Comparison of ENCODE assay signal across 3 cellular contexts in the genomic region with DNA sequence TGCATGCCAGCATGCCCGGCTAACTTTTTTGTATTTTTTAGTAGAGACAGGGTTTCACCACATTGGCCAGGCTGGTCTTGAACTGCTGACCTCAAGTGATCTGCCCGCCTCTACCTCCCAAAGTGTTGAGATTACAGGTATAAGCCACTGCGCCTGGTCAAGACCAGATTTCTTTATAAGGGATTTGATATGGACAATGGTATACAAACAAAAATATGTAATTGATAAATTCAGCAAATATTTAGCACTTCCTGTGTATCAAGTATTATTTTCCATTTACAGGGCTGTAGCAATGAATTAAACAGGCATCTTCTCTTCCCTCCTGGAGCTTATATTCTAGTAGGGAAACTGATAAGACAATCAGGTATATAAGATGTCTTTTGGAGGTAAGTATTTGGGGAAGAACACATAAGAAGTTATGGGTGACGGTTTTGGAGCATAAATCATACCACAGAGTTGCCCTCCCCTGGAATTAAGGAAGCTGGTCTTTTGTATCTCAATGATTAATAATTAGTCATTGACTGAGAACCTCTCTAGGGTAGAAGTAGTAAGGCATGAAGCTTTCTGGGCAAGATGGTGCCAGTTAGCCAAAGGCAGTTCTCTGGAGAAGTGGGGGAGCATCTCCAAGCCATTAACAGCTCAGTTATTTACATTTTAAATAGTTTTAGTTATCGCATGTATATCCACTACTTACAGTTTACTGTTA.
TF ChIP-seq lines count a peak whose summit lies in the region.

No MANE protein-coding gene starts in this region.

TF ChIP-seq in SK-N-SH, 30 proteins besides CTCF, POLR2A, EP300 and RAD21:
- TF ChIP-seq TCF12 (IDR thresholded peaks at IDR 0.05), result no peak
- no peak for TF ChIP-seq NFIC (IDR thresholded peaks at IDR 0.05; ENCODE audit: borderline replicate concordance)
- TF ChIP-seq MEF2A (IDR thresholded peaks at IDR 0.05; ENCODE audit: borderline replicate concordance, low read depth), result no peak
- TF ChIP-seq, protein P1, sequence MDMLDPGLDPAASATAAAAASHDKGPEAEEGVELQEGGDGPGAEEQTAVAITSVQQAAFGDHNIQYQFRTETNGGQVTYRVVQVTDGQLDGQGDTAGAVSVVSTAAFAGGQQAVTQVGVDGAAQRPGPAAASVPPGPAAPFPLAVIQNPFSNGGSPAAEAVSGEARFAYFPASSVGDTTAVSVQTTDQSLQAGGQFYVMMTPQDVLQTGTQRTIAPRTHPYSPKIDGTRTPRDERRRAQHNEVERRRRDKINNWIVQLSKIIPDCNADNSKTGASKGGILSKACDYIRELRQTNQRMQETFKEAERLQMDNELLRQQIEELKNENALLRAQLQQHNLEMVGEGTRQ (IDR thresholded peaks at IDR 0.05; ENCODE audit: borderline replicate concordance, low read depth, low read length), result no peak
- TF ChIP-seq, protein P2, sequence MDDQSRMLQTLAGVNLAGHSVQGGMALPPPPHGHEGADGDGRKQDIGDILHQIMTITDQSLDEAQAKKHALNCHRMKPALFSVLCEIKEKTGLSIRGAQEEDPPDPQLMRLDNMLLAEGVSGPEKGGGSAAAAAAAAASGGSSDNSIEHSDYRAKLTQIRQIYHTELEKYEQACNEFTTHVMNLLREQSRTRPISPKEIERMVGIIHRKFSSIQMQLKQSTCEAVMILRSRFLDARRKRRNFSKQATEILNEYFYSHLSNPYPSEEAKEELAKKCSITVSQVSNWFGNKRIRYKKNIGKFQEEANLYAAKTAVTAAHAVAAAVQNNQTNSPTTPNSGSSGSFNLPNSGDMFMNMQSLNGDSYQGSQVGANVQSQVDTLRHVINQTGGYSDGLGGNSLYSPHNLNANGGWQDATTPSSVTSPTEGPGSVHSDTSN (IDR thresholded peaks at IDR 0.05), result no peak
- peak; percentile 11; the same call in 1 of the 2 replicates for TF ChIP-seq FOSL2 (IDR thresholded peaks at IDR 0.05; ENCODE audit: borderline replicate concordance, low read depth)
- no peak for TF ChIP-seq RXRA (IDR thresholded peaks at IDR 0.05; ENCODE audit: borderline replicate concordance, low read depth)
- TF ChIP-seq, protein P3, sequence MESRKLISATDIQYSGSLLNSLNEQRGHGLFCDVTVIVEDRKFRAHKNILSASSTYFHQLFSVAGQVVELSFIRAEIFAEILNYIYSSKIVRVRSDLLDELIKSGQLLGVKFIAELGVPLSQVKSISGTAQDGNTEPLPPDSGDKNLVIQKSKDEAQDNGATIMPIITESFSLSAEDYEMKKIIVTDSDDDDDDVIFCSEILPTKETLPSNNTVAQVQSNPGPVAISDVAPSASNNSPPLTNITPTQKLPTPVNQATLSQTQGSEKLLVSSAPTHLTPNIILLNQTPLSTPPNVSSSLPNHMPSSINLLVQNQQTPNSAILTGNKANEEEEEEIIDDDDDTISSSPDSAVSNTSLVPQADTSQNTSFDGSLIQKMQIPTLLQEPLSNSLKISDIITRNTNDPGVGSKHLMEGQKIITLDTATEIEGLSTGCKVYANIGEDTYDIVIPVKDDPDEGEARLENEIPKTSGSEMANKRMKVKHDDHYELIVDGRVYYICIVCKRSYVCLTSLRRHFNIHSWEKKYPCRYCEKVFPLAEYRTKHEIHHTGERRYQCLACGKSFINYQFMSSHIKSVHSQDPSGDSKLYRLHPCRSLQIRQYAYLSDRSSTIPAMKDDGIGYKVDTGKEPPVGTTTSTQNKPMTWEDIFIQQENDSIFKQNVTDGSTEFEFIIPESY (IDR thresholded peaks at IDR 0.05; ENCODE audit: borderline replicate concordance, low read depth), result no peak
- TF ChIP-seq ELF1 (IDR thresholded peaks at IDR 0.05), result no peak
TF ChIP-seq in SK-N-SH: peak in this region for 1.

TF ChIP-seq in SK-N-SH treated with all-trans-retinoic acid at 6 μM for 48 hours, 23 proteins besides CTCF, POLR2A, EP300 and RAD21:
- TF ChIP-seq, protein P4, sequence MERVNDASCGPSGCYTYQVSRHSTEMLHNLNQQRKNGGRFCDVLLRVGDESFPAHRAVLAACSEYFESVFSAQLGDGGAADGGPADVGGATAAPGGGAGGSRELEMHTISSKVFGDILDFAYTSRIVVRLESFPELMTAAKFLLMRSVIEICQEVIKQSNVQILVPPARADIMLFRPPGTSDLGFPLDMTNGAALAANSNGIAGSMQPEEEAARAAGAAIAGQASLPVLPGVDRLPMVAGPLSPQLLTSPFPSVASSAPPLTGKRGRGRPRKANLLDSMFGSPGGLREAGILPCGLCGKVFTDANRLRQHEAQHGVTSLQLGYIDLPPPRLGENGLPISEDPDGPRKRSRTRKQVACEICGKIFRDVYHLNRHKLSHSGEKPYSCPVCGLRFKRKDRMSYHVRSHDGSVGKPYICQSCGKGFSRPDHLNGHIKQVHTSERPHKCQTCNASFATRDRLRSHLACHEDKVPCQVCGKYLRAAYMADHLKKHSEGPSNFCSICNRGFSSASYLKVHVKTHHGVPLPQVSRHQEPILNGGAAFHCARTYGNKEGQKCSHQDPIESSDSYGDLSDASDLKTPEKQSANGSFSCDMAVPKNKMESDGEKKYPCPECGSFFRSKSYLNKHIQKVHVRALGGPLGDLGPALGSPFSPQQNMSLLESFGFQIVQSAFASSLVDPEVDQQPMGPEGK (CRISPR knock-in tag; IDR thresholded peaks at IDR 0.05; ENCODE audit: borderline replicate concordance), result no peak
- TF ChIP-seq ZFP3 (CRISPR knock-in tag; IDR thresholded peaks at IDR 0.05) (no peak), ESRRG (CRISPR knock-in tag; IDR thresholded peaks at IDR 0.05) (no peak), ISL1 (CRISPR knock-in tag; IDR thresholded peaks at IDR 0.05) (no peak), ZNF565 (CRISPR knock-in tag; conservative IDR thresholded peaks at IDR 0.05; ENCODE audit: low read depth) (no peak), ZFP30 (CRISPR knock-in tag; IDR thresholded peaks at IDR 0.05) (no peak), ZNF8 (CRISPR knock-in tag; IDR thresholded peaks at IDR 0.05) (no peak), GLIS3 (CRISPR knock-in tag; IDR thresholded peaks at IDR 0.05) (no peak), ZNF70 (CRISPR knock-in tag; IDR thresholded peaks at IDR 0.05) (no peak)
- TF ChIP-seq, protein P5, sequence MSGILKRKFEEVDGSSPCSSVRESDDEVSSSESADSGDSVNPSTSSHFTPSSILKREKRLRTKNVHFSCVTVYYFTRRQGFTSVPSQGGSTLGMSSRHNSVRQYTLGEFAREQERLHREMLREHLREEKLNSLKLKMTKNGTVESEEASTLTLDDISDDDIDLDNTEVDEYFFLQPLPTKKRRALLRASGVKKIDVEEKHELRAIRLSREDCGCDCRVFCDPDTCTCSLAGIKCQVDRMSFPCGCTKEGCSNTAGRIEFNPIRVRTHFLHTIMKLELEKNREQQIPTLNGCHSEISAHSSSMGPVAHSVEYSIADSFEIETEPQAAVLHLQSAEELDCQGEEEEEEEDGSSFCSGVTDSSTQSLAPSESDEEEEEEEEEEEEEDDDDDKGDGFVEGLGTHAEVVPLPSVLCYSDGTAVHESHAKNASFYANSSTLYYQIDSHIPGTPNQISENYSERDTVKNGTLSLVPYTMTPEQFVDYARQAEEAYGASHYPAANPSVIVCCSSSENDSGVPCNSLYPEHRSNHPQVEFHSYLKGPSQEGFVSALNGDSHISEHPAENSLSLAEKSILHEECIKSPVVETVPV (CRISPR knock-in tag; IDR thresholded peaks at IDR 0.05), result no peak

TF ChIP-seq in K562, 482 proteins besides CTCF, POLR2A, EP300 and RAD21 (continued from another document):
- peak; percentile 9 for TF ChIP-seq EWSR1 (IDR thresholded peaks at IDR 0.05; ENCODE audit: borderline replicate concordance, low read depth, partially characterized antibody)
- TF ChIP-seq, protein P6, sequence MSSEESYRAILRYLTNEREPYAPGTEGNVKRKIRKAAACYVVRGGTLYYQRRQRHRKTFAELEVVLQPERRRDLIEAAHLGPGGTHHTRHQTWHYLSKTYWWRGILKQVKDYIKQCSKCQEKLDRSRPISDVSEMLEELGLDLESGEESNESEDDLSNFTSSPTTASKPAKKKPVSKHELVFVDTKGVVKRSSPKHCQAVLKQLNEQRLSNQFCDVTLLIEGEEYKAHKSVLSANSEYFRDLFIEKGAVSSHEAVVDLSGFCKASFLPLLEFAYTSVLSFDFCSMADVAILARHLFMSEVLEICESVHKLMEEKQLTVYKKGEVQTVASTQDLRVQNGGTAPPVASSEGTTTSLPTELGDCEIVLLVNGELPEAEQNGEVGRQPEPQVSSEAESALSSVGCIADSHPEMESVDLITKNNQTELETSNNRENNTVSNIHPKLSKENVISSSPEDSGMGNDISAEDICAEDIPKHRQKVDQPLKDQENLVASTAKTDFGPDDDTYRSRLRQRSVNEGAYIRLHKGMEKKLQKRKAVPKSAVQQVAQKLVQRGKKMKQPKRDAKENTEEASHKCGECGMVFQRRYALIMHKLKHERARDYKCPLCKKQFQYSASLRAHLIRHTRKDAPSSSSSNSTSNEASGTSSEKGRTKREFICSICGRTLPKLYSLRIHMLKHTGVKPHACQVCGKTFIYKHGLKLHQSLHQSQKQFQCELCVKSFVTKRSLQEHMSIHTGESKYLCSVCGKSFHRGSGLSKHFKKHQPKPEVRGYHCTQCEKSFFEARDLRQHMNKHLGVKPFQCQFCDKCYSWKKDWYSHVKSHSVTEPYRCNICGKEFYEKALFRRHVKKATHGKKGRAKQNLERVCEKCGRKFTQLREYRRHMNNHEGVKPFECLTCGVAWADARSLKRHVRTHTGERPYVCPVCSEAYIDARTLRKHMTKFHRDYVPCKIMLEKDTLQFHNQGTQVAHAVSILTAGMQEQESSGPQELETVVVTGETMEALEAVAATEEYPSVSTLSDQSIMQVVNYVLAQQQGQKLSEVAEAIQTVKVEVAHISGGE (CRISPR knock-in tag; IDR thresholded peaks at IDR 0.05), result peak in 1 of 3 experiments; percentile 90; a peak in 2 of 6 replicates
